1 cellular context compared by ENCODE assay signal in the genomic region with DNA sequence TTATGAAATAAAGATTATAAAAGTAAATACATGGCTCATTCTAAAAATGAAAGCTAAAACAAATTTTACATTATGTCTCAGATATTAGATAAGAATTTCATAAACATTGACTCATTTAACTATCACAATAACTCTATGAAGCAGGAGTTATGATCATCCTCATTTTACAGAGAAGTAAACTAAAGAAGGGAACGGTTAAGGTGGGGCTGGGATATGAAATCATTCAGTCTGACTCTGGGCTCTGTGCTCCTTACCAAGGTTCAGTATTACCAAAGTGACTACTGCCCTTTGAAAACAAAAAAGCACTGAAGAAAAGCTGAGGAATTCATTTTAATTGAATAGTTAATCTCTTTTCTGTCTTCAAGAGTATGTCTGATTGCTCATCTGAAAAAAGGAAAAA.
TF ChIP-seq lines count a peak whose summit lies in the region.

No MANE protein-coding gene starts in this region.

TF ChIP-seq in IMR-90, 13 proteins besides CTCF, POLR2A, EP300 and RAD21:
- TF ChIP-seq, protein P1, sequence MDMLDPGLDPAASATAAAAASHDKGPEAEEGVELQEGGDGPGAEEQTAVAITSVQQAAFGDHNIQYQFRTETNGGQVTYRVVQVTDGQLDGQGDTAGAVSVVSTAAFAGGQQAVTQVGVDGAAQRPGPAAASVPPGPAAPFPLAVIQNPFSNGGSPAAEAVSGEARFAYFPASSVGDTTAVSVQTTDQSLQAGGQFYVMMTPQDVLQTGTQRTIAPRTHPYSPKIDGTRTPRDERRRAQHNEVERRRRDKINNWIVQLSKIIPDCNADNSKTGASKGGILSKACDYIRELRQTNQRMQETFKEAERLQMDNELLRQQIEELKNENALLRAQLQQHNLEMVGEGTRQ (IDR thresholded peaks at IDR 0.05; ENCODE audit: low read depth, low read length), result no peak
- no peak for TF ChIP-seq FOS (IDR thresholded peaks at IDR 0.05; ENCODE audit: low read depth, low read length)
- TF ChIP-seq RFX5 (IDR thresholded peaks at IDR 0.05; ENCODE audit: low read depth, low read length), result no peak
- TF ChIP-seq CHD1 (IDR thresholded peaks at IDR 0.05; ENCODE audit: low read depth, low read length), result no peak
- no peak for TF ChIP-seq RCOR1 (IDR thresholded peaks at IDR 0.05; ENCODE audit: insufficient replicate concordance, low read length)
- TF ChIP-seq SMC3 (IDR thresholded peaks at IDR 0.05; ENCODE audit: low read depth, low read length), result no peak
- TF ChIP-seq NFE2L2 (IDR thresholded peaks at IDR 0.05; ENCODE audit: low read depth, low read length), result no peak
- no peak for TF ChIP-seq BHLHE40 (IDR thresholded peaks at IDR 0.05; ENCODE audit: low read depth, low read length)
